ENCODE assay signal across 18 cellular contexts in genomic region chr3:155423526-155423925, GRCh38.
"Had no signal": no experiment of that assay in that cellular context is flagged by ENCODE, and none has a peak within 500 bp of the region (broad histone marks: within the 10 kb centered on the region; RNA-seq: fewer than 3 reads in every experiment).

No MANE protein-coding gene starts in this region.

- H3K4me1 ChIP-seq: adrenal gland, right atrium auricular region, stomach, testis, upper lobe of right lung had no signal

- H3K27me3 ChIP-seq: adrenal gland, heart right ventricle, neural progenitor cell, right atrium auricular region, stomach, testis, upper lobe of right lung had no signal

- H3K4me3 ChIP-seq: adrenal gland, heart right ventricle, neural progenitor cell, right atrium auricular region, stomach, testis, upper lobe of right lung had no signal

- DNase-seq: activated CD4-positive, alpha-beta T cell treated with anti-CD3 and anti-CD28 coated beads for 1 hour; activated gamma-delta T cell treated with Interleukin-2 at 50 U/mL for 16 hours; adrenal gland; cerebellar nuclear complex; effector CD4-positive, alpha-beta T cell; heart right ventricle; immature natural killer cell; naive thymus-derived CD4-positive, alpha-beta T cell; stimulated activated CD4-positive, alpha-beta T cell treated with anti-CD3 and anti-CD28 coated beads, Interleukin-12 subunit alpha, Interleukin-12 subunit beta, amount 100 ng/mL, for 4 hours; stimulated activated CD4-positive, alpha-beta T cell treated with anti-CD3 and anti-CD28 coated beads, Interleukin-2, amount 100 ng/mL, for 24 hours; stomach; testis; upper lobe of right lung; WERI-Rb-1 had no signal

- H3K36me3 ChIP-seq: adrenal gland, heart right ventricle, neural progenitor cell, right atrium auricular region, stomach, upper lobe of right lung, WERI-Rb-1 had no signal

- ATAC-seq: activated naive CD4-positive, alpha-beta T cell treated with anti-CD3 and anti-CD28 coated beads, Interleukin-2, amount 50 U/mL, for 72 hours; esophagus mucosa; heart right ventricle; naive thymus-derived CD4-positive, alpha-beta T cell; upper lobe of right lung had no signal

- H3K9me3 ChIP-seq: adrenal gland, testis, upper lobe of right lung had no signal

- H3K27ac ChIP-seq: adrenal gland, heart right ventricle, neural progenitor cell, right atrium auricular region, stomach, testis, upper lobe of right lung, WERI-Rb-1 had no signal
